Comparison of ENCODE assay signal across 8 cellular contexts in the genomic region with DNA sequence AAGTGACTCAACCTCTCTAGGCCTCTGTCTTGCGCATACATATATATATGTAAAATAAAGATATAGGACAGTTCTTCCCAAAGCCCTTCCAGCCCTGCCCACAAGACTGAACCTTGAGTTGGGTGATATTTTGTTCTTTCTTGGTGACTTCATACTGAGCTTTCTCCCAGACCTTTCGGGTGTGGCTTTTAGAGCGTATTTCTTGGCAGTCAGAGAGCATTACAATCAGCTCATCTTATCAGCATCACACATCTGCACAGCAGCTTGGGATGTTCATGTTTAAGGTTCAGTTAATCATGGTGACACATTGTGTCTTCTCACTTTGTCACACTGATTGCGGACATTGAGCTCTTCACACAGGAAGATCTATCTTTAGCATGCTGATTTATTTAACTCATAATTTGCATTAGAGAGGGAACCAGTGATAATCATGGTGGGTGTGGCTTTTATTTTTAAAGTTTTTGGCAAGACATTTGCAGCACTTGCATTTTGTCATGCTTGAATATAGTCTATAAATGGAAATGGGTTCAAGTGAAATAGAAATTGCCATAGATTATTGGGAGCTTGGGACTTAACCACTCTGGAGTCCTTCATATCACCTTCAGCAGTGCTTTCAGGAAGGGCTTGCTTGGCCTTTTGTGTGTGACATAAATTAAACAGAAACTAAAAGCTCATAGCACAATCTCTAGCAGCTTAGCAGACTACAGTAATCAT. TPM values are rescaled to one million over a fixed set of nuclear protein-coding genes. Genes with fewer than 3 reads are reported as not detected.
DNase-seq lines count a peak whose midpoint lies in the region; ATAC-seq and TF ChIP-seq lines count a peak whose summit lies in the region.

No MANE protein-coding gene starts in this region.

- no peaks in the 10 kb centered on the region for H3K9me3 Mint-ChIP-seq in activated CD8-positive, alpha-beta memory T cell treated with anti-CD3 and anti-CD28 coated beads, Interleukin-2, amount 10 ng/mL, durations not matched to agents 7 days and 5 days (ENCODE audit: low read depth)
- no peaks in the 10 kb centered on the region for H3K9me3 Mint-ChIP-seq in activated CD4-positive, alpha-beta memory T cell treated with anti-CD3 and anti-CD28 coated beads for 36 hours
- no peaks in the 10 kb centered on the region for H3K9me3 Mint-ChIP-seq in stimulated activated naive CD8-positive, alpha-beta T cell treated with anti-CD3 and anti-CD28 coated beads, Interleukin-15, Interleukin-2, amounts not matched to agents 100 ng/mL and 50 ng/mL, for 24 hours

- no peaks in the 10 kb centered on the region for H3K36me3 ChIP-seq in prostate gland

- peaks cover 47% of the 10 kb centered on the region for H3K4me1 Mint-ChIP-seq in activated CD8-positive, alpha-beta memory T cell treated with anti-CD3 and anti-CD28 coated beads, Interleukin-2, amount 10 ng/mL, durations not matched to agents 7 days and 5 days
- peaks cover 85% of the 10 kb centered on the region for H3K4me1 Mint-ChIP-seq in activated CD4-positive, alpha-beta memory T cell treated with anti-CD3 and anti-CD28 coated beads for 36 hours (ENCODE audit: low read depth)
- H3K4me1 Mint-ChIP-seq in stimulated activated naive CD8-positive, alpha-beta T cell treated with anti-CD3 and anti-CD28 coated beads, Interleukin-15, Interleukin-2, amounts not matched to agents 100 ng/mL and 50 ng/mL, for 24 hours (ENCODE audit: low read depth), result peaks cover 94% of the 10 kb centered on the region

- peak overlapping the region; percentile 51 for H3K4me3 Mint-ChIP-seq in activated CD8-positive, alpha-beta memory T cell treated with anti-CD3 and anti-CD28 coated beads, Interleukin-2, amount 10 ng/mL, durations not matched to agents 7 days and 5 days
- H3K4me3 Mint-ChIP-seq in activated CD4-positive, alpha-beta memory T cell treated with anti-CD3 and anti-CD28 coated beads for 36 hours, result peak overlapping the region; percentile 62
- peak overlapping the region; percentile 77 for H3K4me3 Mint-ChIP-seq in stimulated activated naive CD8-positive, alpha-beta T cell treated with anti-CD3 and anti-CD28 coated beads, Interleukin-15, Interleukin-2, amounts not matched to agents 100 ng/mL and 50 ng/mL, for 24 hours

- H3K27me3 Mint-ChIP-seq in activated CD8-positive, alpha-beta memory T cell treated with anti-CD3 and anti-CD28 coated beads, Interleukin-2, amount 10 ng/mL, durations not matched to agents 7 days and 5 days, result no peaks in the 10 kb centered on the region
- no peaks in the 10 kb centered on the region for H3K27me3 Mint-ChIP-seq in activated CD4-positive, alpha-beta memory T cell treated with anti-CD3 and anti-CD28 coated beads for 36 hours
- no peaks in the 10 kb centered on the region for H3K27me3 Mint-ChIP-seq in stimulated activated naive CD8-positive, alpha-beta T cell treated with anti-CD3 and anti-CD28 coated beads, Interleukin-15, Interleukin-2, amounts not matched to agents 100 ng/mL and 50 ng/mL, for 24 hours

- TF ChIP-seq CTCF in prostate gland (IDR thresholded peaks at IDR 0.05), result no peak

- ATAC-seq in activated CD8-positive, alpha-beta memory T cell treated with anti-CD3 and anti-CD28 coated beads, Interleukin-2, amount 10 ng/mL, durations not matched to agents 7 days and 5 days, result peak; percentile 88
- peak; percentile 53 for ATAC-seq in HG03135 (IDR thresholded peaks at IDR 0.05; ENCODE audit: unreplicated experiment)
- ATAC-seq in left cardiac atrium, result peak; percentile 24 to 53

- H3K27ac Mint-ChIP-seq in activated CD8-positive, alpha-beta memory T cell treated with anti-CD3 and anti-CD28 coated beads, Interleukin-2, amount 10 ng/mL, durations not matched to agents 7 days and 5 days, result peak overlapping the region; percentile 88
- H3K27ac Mint-ChIP-seq in activated CD4-positive, alpha-beta memory T cell treated with anti-CD3 and anti-CD28 coated beads for 36 hours, result peak overlapping the region; percentile 91
- H3K27ac Mint-ChIP-seq in stimulated activated naive CD8-positive, alpha-beta T cell treated with anti-CD3 and anti-CD28 coated beads, Interleukin-15, Interleukin-2, amounts not matched to agents 100 ng/mL and 50 ng/mL, for 24 hours, result peak overlapping the region; percentile 96

- H3K9me3 ChIP-seq in prostate gland, result no peaks in the 10 kb centered on the region

- 43% methylated on average over 4 of the region's 4 CpGs for WGBS in prostate gland

- no peaks in the 10 kb centered on the region for H3K4me1 ChIP-seq in prostate gland (replicated peaks)

- peaks cover 22% of the 10 kb centered on the region for H3K36me3 Mint-ChIP-seq in activated CD8-positive, alpha-beta memory T cell treated with anti-CD3 and anti-CD28 coated beads, Interleukin-2, amount 10 ng/mL, durations not matched to agents 7 days and 5 days
- H3K36me3 Mint-ChIP-seq in activated CD4-positive, alpha-beta memory T cell treated with anti-CD3 and anti-CD28 coated beads for 36 hours, result peaks cover 31% of the 10 kb centered on the region
- H3K36me3 Mint-ChIP-seq in stimulated activated naive CD8-positive, alpha-beta T cell treated with anti-CD3 and anti-CD28 coated beads, Interleukin-15, Interleukin-2, amounts not matched to agents 100 ng/mL and 50 ng/mL, for 24 hours (ENCODE audit: low read depth), result peaks cover 61% of the 10 kb centered on the region

- H3K27ac ChIP-seq in prostate gland, result no peak overlapping the region

- POLR2A ChIA-PET in activated CD4-positive, alpha-beta memory T cell treated with anti-CD3 and anti-CD28 coated beads for 36 hours (lab: Charles Lee), result interaction anchor here (0.5 to 3.6 kb wide), 22 partner anchors 7 to 1121 kb away, joined by 3 to 41 read pairs (median 4); a partner anchor contains a TSS

- TF ChIP-seq POLR2A in prostate gland (IDR thresholded peaks at IDR 0.05), result no peak

- H3K4me3 ChIP-seq in prostate gland, result no peak overlapping the region

- peak; percentile 79 for DNase-seq in activated CD8-positive, alpha-beta memory T cell treated with anti-CD3 and anti-CD28 coated beads, Interleukin-2, amount 10 ng/mL, durations not matched to agents 7 days and 5 days
- no peak for DNase-seq in activated CD8-positive, alpha-beta memory T cell treated with anti-CD3 and anti-CD28 coated beads, Interleukin-2, amount 50 U/mL, for 48 hours
- peak; percentile 69 for DNase-seq in activated CD4-positive, alpha-beta memory T cell treated with anti-CD3 and anti-CD28 coated beads for 36 hours
- DNase-seq in left cardiac atrium (no peak), prostate gland (ENCODE audit: low spot score) (no peak), glomerular visceral epithelial cell (ENCODE audit: extremely low spot score) (no peak)

- H3K27me3 ChIP-seq in prostate gland (replicated peaks; ENCODE audit: insufficient read depth), result no peaks in the 10 kb centered on the region

- intact Hi-C loops in activated CD4-positive, alpha-beta memory T cell treated with anti-CD3 and anti-CD28 coated beads for 36 hours (cut with micrococcal nuclease), result loop anchor here (1.0 to 10.0 kb wide), 9 partner anchors 8 to 199 kb away; a partner anchor contains a TSS
- intact Hi-C loops in left cardiac atrium (cut with DNase I) (loop anchor here in 1 of 2 donors (10.0 kb wide), 1 partner anchor 49 kb away; no protein-coding TSS in a partner anchor), prostate gland (cut with DNase I) (no loop called here)

- CTCF ChIA-PET in activated CD8-positive, alpha-beta memory T cell treated with anti-CD3 and anti-CD28 coated beads, Interleukin-2, amount 10 ng/mL, durations not matched to agents 7 days and 5 days (lab: Charles Lee), result interaction anchor here (0.7 to 2.0 kb wide), 12 partner anchors 9 to 535 kb away, joined by 3 to 6 read pairs (median 3); a partner anchor contains a TSS
- CTCF ChIA-PET in activated CD4-positive, alpha-beta memory T cell treated with anti-CD3 and anti-CD28 coated beads for 36 hours (lab: Charles Lee), result interaction anchor here (0.8 to 2.1 kb wide), 7 partner anchors 30 to 367 kb away, joined by 3 to 13 read pairs (median 4); no protein-coding TSS in a partner anchor

RNA-seq across cellular contexts. Expression of a gene that starts 8.3 kb away (rescaled TPM):
- total RNA-seq in activated CD8-positive, alpha-beta memory T cell treated with anti-CD3 and anti-CD28 coated beads, Interleukin-2, amount 10 ng/mL, durations not matched to agents 7 days and 5 days, result 10 to 100 TPM; 19.9 to 26.0 TPM
- total RNA-seq in activated CD4-positive, alpha-beta memory T cell treated with anti-CD3 and anti-CD28 coated beads for 36 hours, result 10 to 100 TPM; 38.9 to 39.4 TPM
- total RNA-seq in left cardiac atrium, result 10 to 100 TPM; 13.1 to 17.0 TPM
- 10 to 100 TPM; 22.6 to 23.5 TPM for total RNA-seq in prostate gland

Comparison
In these comparisons a context has a peak if more than half of its experiments do, and no peak if none do; other contexts are left out.
1. DNase-seq: peak in activated CD8-positive, alpha-beta memory T cell treated with anti-CD3 and anti-CD28 coated beads, Interleukin-2, amount 10 ng/mL, durations not matched to agents 7 days and 5 days (single experiment) and activated CD4-positive, alpha-beta memory T cell treated with anti-CD3 and anti-CD28 coated beads for 36 hours (single experiment); none in activated CD8-positive, alpha-beta memory T cell treated with anti-CD3 and anti-CD28 coated beads, Interleukin-2, amount 50 U/mL, for 48 hours (single experiment), left cardiac atrium (single experiment), prostate gland (single experiment) and glomerular visceral epithelial cell (single experiment).
2. Peak in every context shown above with its lines, with median percentiles within 50 percentile points of each other: ATAC-seq, H3K27ac Mint-ChIP-seq and H3K4me3 Mint-ChIP-seq.